Comparison of ENCODE assay signal across 36 cellular contexts in genomic region chr9:131496844-131497425, GRCh38. TPM values are rescaled to one million over a fixed set of nuclear protein-coding genes. Genes with fewer than 3 reads are reported as not detected.
DNase-seq lines count a peak whose midpoint lies in the region; ATAC-seq, FAIRE-seq and TF ChIP-seq lines count a peak whose summit lies in the region.
"Had no signal": no experiment of that assay in that cellular context is flagged by ENCODE, and none has a peak within 500 bp of the region (broad histone marks: within the 10 kb centered on the region; RNA-seq: fewer than 3 reads in every experiment).

No MANE protein-coding gene starts in this region.

- no peaks in the 10 kb centered on the region for H3K9me3 ChIP-seq in T-helper 17 cell (ENCODE audit: control insufficient read depth, low read length, poor library complexity, severe bottlenecking)
- no peaks in the 10 kb centered on the region for H3K9me3 ChIP-seq in HepG2 (ENCODE audit: low read length)
- H3K9me3 ChIP-seq: A549, esophagus squamous epithelium, left ventricle myocardium inferior, tibial artery had no signal

- H2AFZ ChIP-seq in HepG2 (ENCODE audit: low read length) = no peak overlapping the region

- H3K27me3 Mint-ChIP-seq in activated naive CD4-positive, alpha-beta T cell treated with anti-CD3 and anti-CD28 coated beads, Interleukin-2, amount 50 U/mL, for 24 hours = no peaks in the 10 kb centered on the region
- no peaks in the 10 kb centered on the region for H3K27me3 Mint-ChIP-seq in T-helper 17 cell
- H3K27me3 Mint-ChIP-seq in stimulated activated naive B cell treated with anti-CD40 and anti-IgM and Interleukin-4, amounts not matched to agents 10 μg/mL and 1 μg/mL and 100 μg/mL, for 72 hours = no peaks in the 10 kb centered on the region
- H3K27me3 Mint-ChIP-seq: activated CD4-positive, alpha-beta T cell treated with anti-CD3 and anti-CD28 coated beads for 36 hours; central memory CD8-positive, alpha-beta T cell had no signal

- CTCF ChIA-PET in HepG2 (lab: Yijun Ruan, JAX; ENCODE audit: low intra/inter-chr PET ratio, low total read pairs) = no interaction called here

- no TSS peak for BruUV-seq in HepG2 (replicated peaks; lab: Mats Ljungman, UMichigan)

- H3K4me1 Mint-ChIP-seq in activated naive CD4-positive, alpha-beta T cell treated with anti-CD3 and anti-CD28 coated beads, Interleukin-2, amount 50 U/mL, for 24 hours = peaks cover 44% of the 10 kb centered on the region
- H3K4me1 Mint-ChIP-seq in T-helper 17 cell = peaks cover 32% of the 10 kb centered on the region
- H3K4me1 Mint-ChIP-seq in stimulated activated naive B cell treated with anti-CD40 and anti-IgM and Interleukin-4, amounts not matched to agents 10 μg/mL and 1 μg/mL and 100 μg/mL, for 72 hours = peaks cover 12 to 22% of the 10 kb centered on the region in 2 donors
- H3K4me1 Mint-ChIP-seq: mesothelial cell of epicardium had no signal

- ATAC-seq in T-helper 17 cell = no peak
- no peak for ATAC-seq in HepG2
- ATAC-seq in stimulated activated naive B cell treated with anti-CD40 and anti-IgM and Interleukin-4, amounts not matched to agents 10 μg/mL and 1 μg/mL and 100 μg/mL, for 72 hours (replicated peaks) = no peak
- ATAC-seq: A549; activated CD4-positive, alpha-beta T cell treated with anti-CD3 and anti-CD28 coated beads for 36 hours; activated T-cell treated with anti-CD3 and anti-CD28 coated beads, Interleukin-2, amount 50 U/mL, for 72 hours; K562; natural killer cell had no signal

- FAIRE-seq in HepG2 (lab: Jason Lieb, UNC) = no peak
- FAIRE-seq in RCC 7860 (lab: Jason Lieb, UNC) = no peak
- FAIRE-seq: A549, endometrium, frontal cortex, K562 had no signal

- H3K36me3 Mint-ChIP-seq in activated naive CD4-positive, alpha-beta T cell treated with anti-CD3 and anti-CD28 coated beads, Interleukin-2, amount 50 U/mL, for 24 hours = peaks cover 7% of the 10 kb centered on the region
- peaks cover 6% of the 10 kb centered on the region for H3K36me3 Mint-ChIP-seq in T-helper 17 cell (ENCODE audit: low read depth)
- H3K36me3 Mint-ChIP-seq in stimulated activated naive B cell treated with anti-CD40 and anti-IgM and Interleukin-4, amounts not matched to agents 10 μg/mL and 1 μg/mL and 100 μg/mL, for 72 hours = peaks cover 36 to 57% of the 10 kb centered on the region in 2 donors
- H3K36me3 Mint-ChIP-seq: natural killer cell had no signal

- DNase-seq in activated naive CD4-positive, alpha-beta T cell treated with Interleukin-2 at 50 U/mL for 16 hours = no peak
- DNase-seq in T-helper 17 cell (no peak), HepG2 (ENCODE audit: low spot score) (no peak), HUDEP-2 (lab: John Stamatoyannopoulos, UW; ENCODE audit: unreplicated experiment in 76 of 76) (no peak), kidney glomerular epithelial cell (lab: John Stamatoyannopoulos, UW) (no peak), RCC 7860 (ENCODE audit: low spot score) (no peak)
- no peak for DNase-seq in stimulated activated naive B cell treated with anti-CD40 and anti-IgM and Interleukin-4, amounts not matched to agents 10 μg/mL and 1 μg/mL and 100 μg/mL, for 72 hours
- DNase-seq: activated CD4-positive, alpha-beta T cell treated with anti-CD3 and anti-CD28 coated beads for 36 hours; activated T-cell treated with anti-CD3 and anti-CD28 coated beads, Interleukin-2, amount 50 U/mL, for 72 hours; AML-193; dermis blood vessel endothelial cell; DMS53; esophagus squamous epithelium; H7; hippocampal formation; left ventricle myocardium inferior; natural killer cell; NCI-H1417 treated with DMSO at 0.1 percent for 48 hours; NCI-H446; NCI-H774; retina; RPMI8226; tibial artery had no signal

- intact Hi-C loops in HepG2 (cut with micrococcal nuclease; ENCODE audit: unreplicated experiment) = no loop called here

- POLR2A ChIA-PET in HepG2 (lab: Yijun Ruan, JAX) = no interaction called here

- no peak for TF ChIP-seq POLR2A in HepG2 (IDR thresholded peaks at IDR 0.05; ENCODE audit: insufficient read depth in 1 of 2, low read depth in 2 of 2, low read length in 2 of 2)

- no peak overlapping the region for H3K9ac ChIP-seq in HepG2 (ENCODE audit: insufficient read depth, low read depth, low read length)

- H3K27ac ChIP-seq in HepG2 (ENCODE audit: extremely low read length, insufficient read depth, low read length) = no peak overlapping the region
- H3K27ac ChIP-seq: A549, esophagus squamous epithelium, left ventricle myocardium inferior, skin epidermis, tibial artery had no signal

- no peak overlapping the region for H3K4me2 ChIP-seq in HepG2 (ENCODE audit: low read depth, low read length)
- H3K4me2 ChIP-seq: A549 had no signal

- in situ Hi-C loops in HepG2 (cut with HindIII; ENCODE audit: extremely low pct_ligation_motif_present, low pct_unique_long_range_greater_than_20kb) = no loop called here

- TF ChIP-seq RAD21 in HepG2 (CRISPR knock-in tag; IDR thresholded peaks at IDR 0.05) = no peak

- no peak overlapping the region for H3K4me3 Mint-ChIP-seq in activated naive CD4-positive, alpha-beta T cell treated with anti-CD3 and anti-CD28 coated beads, Interleukin-2, amount 50 U/mL, for 24 hours
- no peak overlapping the region for H3K4me3 Mint-ChIP-seq in T-helper 17 cell
- H3K4me3 Mint-ChIP-seq in stimulated activated naive B cell treated with anti-CD40 and anti-IgM and Interleukin-4, amounts not matched to agents 10 μg/mL and 1 μg/mL and 100 μg/mL, for 72 hours = no peak overlapping the region
- H3K4me3 Mint-ChIP-seq: activated CD4-positive, alpha-beta T cell treated with anti-CD3 and anti-CD28 coated beads for 36 hours; activated T-cell treated with anti-CD3 and anti-CD28 coated beads, Interleukin-2, amount 50 U/mL, for 72 hours; central memory CD8-positive, alpha-beta T cell; mesothelial cell of epicardium; natural killer cell; T-helper 1 cell treated with Interleukin-12 subunit alpha and Interleukin-12 subunit beta and Interleukin-4 antibody, amounts not matched to agents 30 μg/mL and 1 μg/mL, for 36 hours had no signal

- 89% methylated on average over 6 of the region's 11 CpGs for WGBS in HepG2 (ENCODE audit: low lambda C conversion rate)

- H3K27me3 ChIP-seq in HepG2 (ENCODE audit: control insufficient read depth in 1 of 2, insufficient read depth in 2 of 2, low read length in 2 of 2) = no peaks in the 10 kb centered on the region
- H3K27me3 ChIP-seq: esophagus squamous epithelium, tibial artery had no signal

- H3K4me3 ChIP-seq in HepG2 (replicated peaks in 1 of 3; ENCODE audit: insufficient read depth in 1 of 3, low read depth in 2 of 3, low read length in 3 of 3) = no peak overlapping the region
- H3K4me3 ChIP-seq: A549, esophagus squamous epithelium, K562, left ventricle myocardium inferior, skin epidermis, tibial artery had no signal

- H3K4me1 ChIP-seq in HepG2 (ENCODE audit: insufficient read depth, low read length) = peaks cover 13% of the 10 kb centered on the region; the same call in 1 of the 2 replicates
- H3K4me1 ChIP-seq: A549 had no signal

- peaks cover 42 to 63% of the 10 kb centered on the region in 2 experiments for H3K36me3 ChIP-seq in HepG2 (replicated peaks in 1 of 2; ENCODE audit: control insufficient read depth in 1 of 2, insufficient read depth in 2 of 2, low read length in 2 of 2)

- TF ChIP-seq EP300 in HepG2 (IDR thresholded peaks at IDR 0.05; ENCODE audit: low read depth in 2 of 2, low read length in 2 of 2) = no peak
- no peak for TF ChIP-seq EP300 in HepG2 (CRISPR knock-in tag; IDR thresholded peaks at IDR 0.05; ENCODE audit: borderline replicate concordance)

- H3K27ac Mint-ChIP-seq in activated naive CD4-positive, alpha-beta T cell treated with anti-CD3 and anti-CD28 coated beads, Interleukin-2, amount 50 U/mL, for 24 hours = peak overlapping the region; percentile 82
- H3K27ac Mint-ChIP-seq in T-helper 17 cell = peak overlapping the region; percentile 97
- H3K27ac Mint-ChIP-seq in stimulated activated naive B cell treated with anti-CD40 and anti-IgM and Interleukin-4, amounts not matched to agents 10 μg/mL and 1 μg/mL and 100 μg/mL, for 72 hours = peak overlapping the region; percentile 49
- H3K27ac Mint-ChIP-seq: activated CD4-positive, alpha-beta T cell treated with anti-CD3 and anti-CD28 coated beads for 36 hours; activated T-cell treated with anti-CD3 and anti-CD28 coated beads, Interleukin-2, amount 50 U/mL, for 72 hours; mesothelial cell of epicardium; T-helper 1 cell treated with Interleukin-12 subunit alpha and Interleukin-12 subunit beta and Interleukin-4 antibody, amounts not matched to agents 30 μg/mL and 1 μg/mL, for 36 hours had no signal

- no peak for TF ChIP-seq CTCF in HepG2 (CRISPR knock-in tag; IDR thresholded peaks at IDR 0.05)

- H3K9me3 Mint-ChIP-seq in activated naive CD4-positive, alpha-beta T cell treated with anti-CD3 and anti-CD28 coated beads, Interleukin-2, amount 50 U/mL, for 24 hours = no peaks in the 10 kb centered on the region
- no peaks in the 10 kb centered on the region for H3K9me3 Mint-ChIP-seq in stimulated activated naive B cell treated with anti-CD40 and anti-IgM and Interleukin-4, amounts not matched to agents 10 μg/mL and 1 μg/mL and 100 μg/mL, for 72 hours
- H3K9me3 Mint-ChIP-seq: activated T-cell treated with anti-CD3 and anti-CD28 coated beads, Interleukin-2, amount 50 U/mL, for 72 hours; central memory CD8-positive, alpha-beta T cell; mesothelial cell of epicardium; natural killer cell; T-helper 1 cell treated with Interleukin-12 subunit alpha and Interleukin-12 subunit beta and Interleukin-4 antibody, amounts not matched to agents 30 μg/mL and 1 μg/mL, for 36 hours had no signal

- H4K20me1 ChIP-seq in HepG2 (ENCODE audit: insufficient read depth, low read length) = no peaks in the 10 kb centered on the region

- H3K79me2 ChIP-seq in HepG2 (ENCODE audit: insufficient read depth, low read length) = no peaks in the 10 kb centered on the region

RNA-seq across cellular contexts. Expression of gene POMT1, which starts 5.8 kb away (rescaled TPM):
- total RNA-seq in T-helper 17 cell = 10 to 100 TPM; 50.0 to 54.0 TPM
- 6.3 and 21.6 TPM in 2 replicates for total RNA-seq in HepG2 (2016; rRNA removed; fragmentation: Illumina TruSeq; extraction: Trizol)
- total RNA-seq in HepG2 (2016; cell fraction: cytosol; rRNA removed; fragmentation: Illumina TruSeq; extraction: Trizol; ENCODE audit: low read depth) = 5.0 and 6.5 TPM in 2 replicates
- 5.8 and 22.8 TPM in 2 replicates for total RNA-seq in HepG2 (2016; cell fraction: insoluble cytoplasmic fraction; rRNA removed; fragmentation: Illumina TruSeq; extraction: Trizol)
- 5.6 and 5.9 TPM in 2 replicates for total RNA-seq in HepG2 (2016; cell fraction: membrane; rRNA removed; fragmentation: Illumina TruSeq; extraction: Trizol)
- 28.2 and 33.1 TPM in 2 replicates for total RNA-seq in HepG2 (2016; cell fraction: nucleus; rRNA removed; fragmentation: Illumina TruSeq; extraction: Trizol)
- 22.7 and 27.1 TPM in 2 replicates for polyA plus RNA-seq in HepG2 (2011; rRNA removed)
- 9.8 and 11.4 TPM in 2 replicates for polyA plus RNA-seq in HepG2 (2011; cell fraction: cytosol; rRNA removed)
- polyA plus RNA-seq in HepG2 (2011; cell fraction: nucleus; rRNA removed) = 211 and 287 TPM in 2 replicates
- 17.9 and 24.4 TPM in 2 replicates for polyA plus RNA-seq in HepG2 (2012)
- 1.9 and 2.4 TPM in 2 replicates for polyA plus RNA-seq in HepG2 (2016; cell fraction: cytosol; fragmentation: Illumina TruSeq; extraction: Trizol; ENCODE audit: low read depth)
- 5.5 and 6.3 TPM in 2 replicates for polyA plus RNA-seq in HepG2 (2016; cell fraction: insoluble cytoplasmic fraction; fragmentation: Illumina TruSeq; extraction: Trizol; ENCODE audit: low read depth)
- 2.9 and 3.8 TPM in 2 replicates for polyA plus RNA-seq in HepG2 (2016; cell fraction: membrane; fragmentation: Illumina TruSeq; extraction: Trizol; ENCODE audit: low read depth)
- 70.0 and 76.8 TPM in 2 replicates for polyA plus RNA-seq in HepG2 (2016; cell fraction: nucleus; fragmentation: Illumina TruSeq; extraction: Trizol; ENCODE audit: insufficient read depth, low read depth)
- 18.6 and 32.0 TPM in 2 replicates for polyA minus RNA-seq in HepG2 (2011; rRNA and poly(A)+ RNA removed; ENCODE audit: low replicate concordance)
- polyA minus RNA-seq in HepG2 (2011; cell fraction: cytosol; rRNA and poly(A)+ RNA removed) = 4.6 and 4.7 TPM in 2 replicates
- 15.3 and 23.9 TPM in 2 replicates for polyA minus RNA-seq in HepG2 (2011; cell fraction: nucleus; rRNA and poly(A)+ RNA removed)

RNA-seq across cellular contexts. Expression of gene UCK1, which starts 34.1 kb away (rescaled TPM):
- 10 to 100 TPM; 16.6 to 21.4 TPM for total RNA-seq in T-helper 17 cell
- total RNA-seq in HepG2 (2016; rRNA removed; fragmentation: Illumina TruSeq; extraction: Trizol) = 24.1 and 25.3 TPM in 2 replicates
- total RNA-seq in HepG2 (2016; cell fraction: cytosol; rRNA removed; fragmentation: Illumina TruSeq; extraction: Trizol; ENCODE audit: low read depth) = 15.3 and 19.7 TPM in 2 replicates
- total RNA-seq in HepG2 (2016; cell fraction: insoluble cytoplasmic fraction; rRNA removed; fragmentation: Illumina TruSeq; extraction: Trizol) = 23.3 and 24.1 TPM in 2 replicates
- 33.2 and 36.4 TPM in 2 replicates for total RNA-seq in HepG2 (2016; cell fraction: membrane; rRNA removed; fragmentation: Illumina TruSeq; extraction: Trizol)
- total RNA-seq in HepG2 (2016; cell fraction: nucleus; rRNA removed; fragmentation: Illumina TruSeq; extraction: Trizol) = 15.4 and 16.5 TPM in 2 replicates
- 11.0 and 15.3 TPM in 2 replicates for polyA plus RNA-seq in HepG2 (2011; rRNA removed)
- 14.5 and 15.9 TPM in 2 replicates for polyA plus RNA-seq in HepG2 (2011; cell fraction: cytosol; rRNA removed)
- 23.4 and 24.9 TPM in 2 replicates for polyA plus RNA-seq in HepG2 (2011; cell fraction: nucleus; rRNA removed)
- 12.9 and 14.6 TPM in 2 replicates for polyA plus RNA-seq in HepG2 (2012)
- polyA plus RNA-seq in HepG2 (2016; cell fraction: cytosol; fragmentation: Illumina TruSeq; extraction: Trizol; ENCODE audit: low read depth) = 19.2 and 25.0 TPM in 2 replicates
- polyA plus RNA-seq in HepG2 (2016; cell fraction: insoluble cytoplasmic fraction; fragmentation: Illumina TruSeq; extraction: Trizol; ENCODE audit: low read depth) = 27.5 and 27.7 TPM in 2 replicates
- polyA plus RNA-seq in HepG2 (2016; cell fraction: membrane; fragmentation: Illumina TruSeq; extraction: Trizol; ENCODE audit: low read depth) = 32.5 and 35.5 TPM in 2 replicates
- 32.5 and 35.4 TPM in 2 replicates for polyA plus RNA-seq in HepG2 (2016; cell fraction: nucleus; fragmentation: Illumina TruSeq; extraction: Trizol; ENCODE audit: insufficient read depth, low read depth)
- polyA minus RNA-seq in HepG2 (2011; rRNA and poly(A)+ RNA removed; ENCODE audit: low replicate concordance) = 11.4 and 48.7 TPM in 2 replicates
- polyA minus RNA-seq in HepG2 (2011; cell fraction: cytosol; rRNA and poly(A)+ RNA removed) = 6.5 and 6.8 TPM in 2 replicates
- polyA minus RNA-seq in HepG2 (2011; cell fraction: nucleus; rRNA and poly(A)+ RNA removed) = 8.3 and 8.5 TPM in 2 replicates

RNA-seq across cellular contexts. Expression of gene PRRT1B, which starts 48.4 kb away (rescaled TPM):
- total RNA-seq in T-helper 17 cell (not detected), HepG2 (2016; rRNA removed; fragmentation: Illumina TruSeq; extraction: Trizol) (not detected in 2 replicates)
- not detected in 2 replicates for total RNA-seq in HepG2 (2016; cell fraction: cytosol; rRNA removed; fragmentation: Illumina TruSeq; extraction: Trizol; ENCODE audit: low read depth)
- not detected in 2 replicates for total RNA-seq in HepG2 (2016; cell fraction: insoluble cytoplasmic fraction; rRNA removed; fragmentation: Illumina TruSeq; extraction: Trizol)
- total RNA-seq in HepG2 (2016; cell fraction: membrane; rRNA removed; fragmentation: Illumina TruSeq; extraction: Trizol) = not detected in 2 replicates
- total RNA-seq in HepG2 (2016; cell fraction: nucleus; rRNA removed; fragmentation: Illumina TruSeq; extraction: Trizol) = not detected in 2 replicates
- not detected in 2 replicates for polyA plus RNA-seq in HepG2 (2011; rRNA removed)
- polyA plus RNA-seq in HepG2 (2011; cell fraction: cytosol; rRNA removed) = not detected in 2 replicates
- polyA plus RNA-seq in HepG2 (2011; cell fraction: nucleus; rRNA removed) = not detected in 2 replicates
- polyA plus RNA-seq in HepG2 (2012) = not detected in 2 replicates
- not detected in 2 replicates for polyA plus RNA-seq in HepG2 (2016; cell fraction: cytosol; fragmentation: Illumina TruSeq; extraction: Trizol; ENCODE audit: low read depth)
- not detected in 2 replicates for polyA plus RNA-seq in HepG2 (2016; cell fraction: insoluble cytoplasmic fraction; fragmentation: Illumina TruSeq; extraction: Trizol; ENCODE audit: low read depth)
- polyA plus RNA-seq in HepG2 (2016; cell fraction: membrane; fragmentation: Illumina TruSeq; extraction: Trizol; ENCODE audit: low read depth) = not detected in 2 replicates
- not detected in 2 replicates for polyA plus RNA-seq in HepG2 (2016; cell fraction: nucleus; fragmentation: Illumina TruSeq; extraction: Trizol; ENCODE audit: insufficient read depth, low read depth)
- not detected in 2 replicates for polyA minus RNA-seq in HepG2 (2011; rRNA and poly(A)+ RNA removed; ENCODE audit: low replicate concordance)
- polyA minus RNA-seq in HepG2 (2011; cell fraction: cytosol; rRNA and poly(A)+ RNA removed) = not detected in 2 replicates
- polyA minus RNA-seq in HepG2 (2011; cell fraction: nucleus; rRNA and poly(A)+ RNA removed) = not detected in 2 replicates
- total RNA-seq: activated CD4-positive, alpha-beta T cell treated with anti-CD3 and anti-CD28 coated beads for 36 hours; activated T-cell treated with anti-CD3 and anti-CD28 coated beads, Interleukin-2, amount 50 U/mL, for 72 hours; dermis blood vessel endothelial cell; esophagus squamous epithelium; frontal cortex; G401; K562; left ventricle myocardium inferior; MCF 10A; mesothelial cell of epicardium; natural killer cell; osteocyte; SK-MEL-5 had no signal
- polyA plus RNA-seq: K562 had no signal
